Comparison of ENCODE assay signal across 20 cellular contexts in the genomic region with DNA sequence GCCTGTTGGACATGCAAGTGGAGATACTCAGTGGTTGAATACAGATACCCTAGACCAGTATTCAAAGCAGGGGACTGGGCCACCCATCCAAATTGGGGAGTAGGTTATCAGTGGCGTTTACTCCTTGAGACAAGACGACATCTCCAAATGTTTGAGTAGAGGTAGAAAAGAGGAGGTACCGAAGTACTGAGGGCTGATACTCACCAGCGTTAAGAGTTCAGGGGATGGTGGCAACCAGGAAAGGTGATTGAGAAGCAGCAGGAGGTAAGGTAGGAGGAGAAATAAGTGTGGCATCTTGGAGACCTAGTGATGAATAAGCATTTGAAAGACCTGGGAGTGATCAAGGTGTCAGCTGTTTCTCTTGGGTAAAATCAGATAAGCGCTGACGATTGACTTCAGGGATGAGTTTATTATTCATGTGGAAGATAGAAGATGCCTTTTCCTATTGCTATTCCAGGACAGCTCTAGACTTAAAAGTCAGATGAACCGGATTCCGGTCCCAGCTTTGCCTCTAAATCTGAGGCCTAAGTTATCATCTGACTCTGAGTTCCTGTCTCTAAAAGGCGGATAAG.
DNase-seq lines count a peak whose midpoint lies in the region; ATAC-seq and TF ChIP-seq lines count a peak whose summit lies in the region.
"Had no signal": no experiment of that assay in that cellular context is flagged by ENCODE, and none has a peak within 500 bp of the region (broad histone marks: within the 10 kb centered on the region; RNA-seq: fewer than 3 reads in every experiment).

No MANE protein-coding gene starts in this region.

- H3K79me2 ChIP-seq in OCI-LY7 (ENCODE audit: insufficient read depth, low read depth, low read length) = no peaks in the 10 kb centered on the region

- TF ChIP-seq CTCF in MCF 10A (IDR thresholded peaks at IDR 0.05; ENCODE audit: unreplicated experiment) (no peak), breast epithelium (IDR thresholded peaks at IDR 0.05) (no peak), endodermal cell (conservative IDR thresholded peaks at IDR 0.05) (no peak), GM13977 (IDR thresholded peaks at IDR 0.05; ENCODE audit: extremely low read depth, insufficient read depth, missing control alignments) (no peak), OCI-LY7 (conservative IDR thresholded peaks at IDR 0.05; ENCODE audit: low read length) (no peak)

- POLR2A ChIA-PET in MCF 10A (lab: Yijun Ruan, JAX) = interaction anchor here (2.2 kb wide), 1 partner anchor 11 kb away, joined by 8 read pairs; no protein-coding TSS in a partner anchor
- POLR2A ChIA-PET in OCI-LY7 (lab: Charles Lee) = no interaction called here

- H4K20me1 ChIP-seq in OCI-LY7 (ENCODE audit: insufficient read depth, low read length) = no peaks in the 10 kb centered on the region

- no peak overlapping the region for H2AFZ ChIP-seq in OCI-LY7 (ENCODE audit: low read length)

- H3K4me1 ChIP-seq in breast epithelium (no peaks in the 10 kb centered on the region), endodermal cell (ENCODE audit: control insufficient read depth, insufficient read depth, low read length) (no peaks in the 10 kb centered on the region), OCI-LY7 (ENCODE audit: insufficient read depth, low read length, poor library complexity, severe bottlenecking) (no peaks in the 10 kb centered on the region)
- H3K4me1 ChIP-seq: Caco-2 had no signal

- no peak overlapping the region for H3K9ac ChIP-seq in endodermal cell (ENCODE audit: extremely low read depth, low read length, poor library complexity, severe bottlenecking)

- H3K27ac Mint-ChIP-seq in MCF 10A (ENCODE audit: low read depth, unreplicated experiment) (peak overlapping the region; percentile 53), endodermal cell (peak overlapping the region; percentile 22)
- peak overlapping the region; percentile 38 to 82 for H3K27ac Mint-ChIP-seq in natural killer cell treated with Interleukin-12 subunit alpha and Interleukin-12 subunit beta and Interleukin-15 and Interleukin-18, amount 100 ng/mL, for 72 hours
- H3K27ac Mint-ChIP-seq in stimulated activated effector memory CD8-positive, alpha-beta T cell treated with anti-CD3 and anti-CD28 coated beads, Interleukin-12 subunit alpha, Interleukin-12 subunit beta, amount 100 ng/mL, for 72 hours = peak overlapping the region; percentile 13
- H3K27ac Mint-ChIP-seq: CD4-positive, alpha-beta T cell had no signal

- no TSS peak for BruUV-seq in MCF 10A (replicated peaks; lab: Mats Ljungman, UMichigan)
- no TSS peak for BruUV-seq in OCI-LY7 (replicated peaks; lab: Mats Ljungman, UMichigan)

- peaks cover 82% of the 10 kb centered on the region for H3K36me3 Mint-ChIP-seq in MCF 10A (ENCODE audit: insufficient read depth, unreplicated experiment)
- peaks cover 72% of the 10 kb centered on the region for H3K36me3 Mint-ChIP-seq in endodermal cell (ENCODE audit: low read depth)
- peaks cover 23% of the 10 kb centered on the region for H3K36me3 Mint-ChIP-seq in natural killer cell treated with Interleukin-12 subunit alpha and Interleukin-12 subunit beta and Interleukin-15 and Interleukin-18, amount 100 ng/mL, for 72 hours
- H3K36me3 Mint-ChIP-seq in stimulated activated effector memory CD8-positive, alpha-beta T cell treated with anti-CD3 and anti-CD28 coated beads, Interleukin-12 subunit alpha, Interleukin-12 subunit beta, amount 100 ng/mL, for 72 hours = peaks cover 84% of the 10 kb centered on the region

- no peak overlapping the region for H3K4me3 Mint-ChIP-seq in MCF 10A (ENCODE audit: unreplicated experiment)
- no peak overlapping the region for H3K4me3 Mint-ChIP-seq in endodermal cell
- H3K4me3 Mint-ChIP-seq in natural killer cell treated with Interleukin-12 subunit alpha and Interleukin-12 subunit beta and Interleukin-15 and Interleukin-18, amount 100 ng/mL, for 72 hours = no peak overlapping the region
- H3K4me3 Mint-ChIP-seq in stimulated activated effector memory CD8-positive, alpha-beta T cell treated with anti-CD3 and anti-CD28 coated beads, Interleukin-12 subunit alpha, Interleukin-12 subunit beta, amount 100 ng/mL, for 72 hours = no peak overlapping the region
- H3K4me3 Mint-ChIP-seq: CD4-positive, alpha-beta T cell; H9 had no signal

- H3K4me1 Mint-ChIP-seq in MCF 10A (ENCODE audit: insufficient read depth, unreplicated experiment) = peaks cover 16% of the 10 kb centered on the region
- no peaks in the 10 kb centered on the region for H3K4me1 Mint-ChIP-seq in endodermal cell
- peaks cover 11 to 12% of the 10 kb centered on the region in 2 donors for H3K4me1 Mint-ChIP-seq in natural killer cell treated with Interleukin-12 subunit alpha and Interleukin-12 subunit beta and Interleukin-15 and Interleukin-18, amount 100 ng/mL, for 72 hours (ENCODE audit: low read depth in 2 of 2)
- no peaks in the 10 kb centered on the region for H3K4me1 Mint-ChIP-seq in stimulated activated effector memory CD8-positive, alpha-beta T cell treated with anti-CD3 and anti-CD28 coated beads, Interleukin-12 subunit alpha, Interleukin-12 subunit beta, amount 100 ng/mL, for 72 hours
- H3K4me1 Mint-ChIP-seq: H9 had no signal

- DNase-seq in MCF 10A (ENCODE audit: unreplicated experiment) (no peak), breast epithelium (ENCODE audit: low spot score in 2 of 2) (no peak), endodermal cell (no peak), cortex of kidney (lab: John Stamatoyannopoulos, UW) (no peak), GM13977 (ENCODE audit: low spot score) (no peak), OCI-LY7 (ENCODE audit: low spot score) (no peak)
- no peak for DNase-seq in natural killer cell treated with Interleukin-12 subunit alpha and Interleukin-12 subunit beta and Interleukin-15 and Interleukin-18, amount 100 ng/mL, for 72 hours (ENCODE audit: low spot score)
- no peak for DNase-seq in stimulated activated effector memory CD8-positive, alpha-beta T cell treated with anti-CD3 and anti-CD28 coated beads, Interleukin-12 subunit alpha, Interleukin-12 subunit beta, amount 100 ng/mL, for 72 hours (ENCODE audit: low spot score in 2 of 2)
- DNase-seq: AML-193; Caco-2; CD4-positive, alpha-beta T cell; DMS153; DMS79; GF-D8; GOT3; H9; IMR-90 had no signal

- H3K9me3 Mint-ChIP-seq in MCF 10A (ENCODE audit: unreplicated experiment) (no peaks in the 10 kb centered on the region), endodermal cell (no peaks in the 10 kb centered on the region)
- no peaks in the 10 kb centered on the region for H3K9me3 Mint-ChIP-seq in natural killer cell treated with Interleukin-12 subunit alpha and Interleukin-12 subunit beta and Interleukin-15 and Interleukin-18, amount 100 ng/mL, for 72 hours
- H3K9me3 Mint-ChIP-seq in stimulated activated effector memory CD8-positive, alpha-beta T cell treated with anti-CD3 and anti-CD28 coated beads, Interleukin-12 subunit alpha, Interleukin-12 subunit beta, amount 100 ng/mL, for 72 hours = no peaks in the 10 kb centered on the region
- H3K9me3 Mint-ChIP-seq: CD4-positive, alpha-beta T cell; H9 had no signal

- H3K4me3 ChIP-seq in breast epithelium (no peak overlapping the region), endodermal cell (ENCODE audit: low read length) (no peak overlapping the region), OCI-LY7 (ENCODE audit: low read depth, low read length, poor library complexity, severe bottlenecking) (no peak overlapping the region)
- H3K4me3 ChIP-seq: A549 had no signal

- CTCF ChIA-PET in MCF 10A (lab: Yijun Ruan, JAX) (interaction anchor here (0.9 to 3.4 kb wide), 4 partner anchors 11 to 316 kb away, joined by 4 to 20 read pairs (median 6); no protein-coding TSS in a partner anchor), OCI-LY7 (lab: Charles Lee; ENCODE audit: unreplicated experiment) (no interaction called here)

- in situ Hi-C loops in GM13977 (cut with MboI; ENCODE audit: low pct_unique_long_range_greater_than_20kb, low sequenced_read_pairs, unreplicated experiment) = no loop called here

- no peaks in the 10 kb centered on the region for H3K27me3 ChIP-seq in breast epithelium
- H3K27me3 ChIP-seq in endodermal cell (ENCODE audit: control insufficient read depth, insufficient read depth, low read length, poor library complexity, severe bottlenecking) = no peaks in the 10 kb centered on the region

- no peaks in the 10 kb centered on the region for H3K36me3 ChIP-seq in breast epithelium
- peaks cover 92% of the 10 kb centered on the region for H3K36me3 ChIP-seq in endodermal cell (ENCODE audit: control insufficient read depth, insufficient read depth, low read length)
- peaks cover 18% of the 10 kb centered on the region for H3K36me3 ChIP-seq in OCI-LY7 (ENCODE audit: insufficient read depth, low read length)

- no peaks in the 10 kb centered on the region for H3K27me3 Mint-ChIP-seq in MCF 10A (ENCODE audit: insufficient read depth, unreplicated experiment)
- H3K27me3 Mint-ChIP-seq in endodermal cell (ENCODE audit: insufficient read depth) = no peaks in the 10 kb centered on the region
- H3K27me3 Mint-ChIP-seq in natural killer cell treated with Interleukin-12 subunit alpha and Interleukin-12 subunit beta and Interleukin-15 and Interleukin-18, amount 100 ng/mL, for 72 hours = no peaks in the 10 kb centered on the region
- H3K27me3 Mint-ChIP-seq: CD4-positive, alpha-beta T cell had no signal

- H3K9me2 ChIP-seq in OCI-LY7 (ENCODE audit: insufficient read depth, low read length) = no peaks in the 10 kb centered on the region

- intact Hi-C loops in MCF 10A (cut with micrococcal nuclease) = no loop called here
- intact Hi-C loops in breast epithelium (cut with DNase I; ENCODE audit: low total_unique reads) = no loop called here
- intact Hi-C loops in OCI-LY7 (cut with micrococcal nuclease; ENCODE audit: unreplicated experiment) = no loop called here

- no peak for TF ChIP-seq POLR2A in breast epithelium (IDR thresholded peaks at IDR 0.05)

- H3K27ac ChIP-seq in breast epithelium (no peak overlapping the region), endodermal cell (ENCODE audit: low read depth, low read length) (no peak overlapping the region), OCI-LY7 (ENCODE audit: low read depth, low read length, poor library complexity, severe bottlenecking) (no peak overlapping the region)
- H3K27ac ChIP-seq: 22Rv1, A549, C4-2B had no signal

- ATAC-seq in natural killer cell treated with Interleukin-12 subunit alpha and Interleukin-12 subunit beta and Interleukin-15 and Interleukin-18, amount 100 ng/mL, for 72 hours = no peak
- no peak for ATAC-seq in stimulated activated effector memory CD8-positive, alpha-beta T cell treated with anti-CD3 and anti-CD28 coated beads, Interleukin-12 subunit alpha, Interleukin-12 subunit beta, amount 100 ng/mL, for 72 hours
- ATAC-seq: A549 had no signal

- 96 to 100% methylated on average over 7 to 9 of the region's 9 CpGs for WGBS in endodermal cell (ENCODE audit: insufficient coverage in 1 of 2, insufficient read length in 1 of 2), 2 experiments

- H3K4me2 ChIP-seq in OCI-LY7 (ENCODE audit: low read length) = no peak overlapping the region
- H3K4me2 ChIP-seq: A549 had no signal

- H3K9me3 ChIP-seq in breast epithelium (no peaks in the 10 kb centered on the region), endodermal cell (ENCODE audit: control insufficient read depth, low read length) (no peaks in the 10 kb centered on the region), OCI-LY7 (ENCODE audit: low read length) (no peaks in the 10 kb centered on the region)
- H3K9me3 ChIP-seq: A549, Caco-2 had no signal
